10 cellular contexts compared by ENCODE assay signal in genomic region chr13:43388282-43389034, GRCh38.
DNase-seq lines count a peak whose midpoint lies in the region; ATAC-seq and TF ChIP-seq lines count a peak whose summit lies in the region.
"Had no signal": no experiment of that assay in that cellular context is flagged by ENCODE, and none has a peak within 500 bp of the region (broad histone marks: within the 10 kb centered on the region; RNA-seq: fewer than 3 reads in every experiment).

No MANE protein-coding gene starts in this region.

- DNase-seq in COLO668 (lab: John Stamatoyannopoulos, UW; ENCODE audit: unreplicated experiment) (peak; percentile 66), NOMO-1 (lab: John Stamatoyannopoulos, UW; ENCODE audit: unreplicated experiment in 2 of 2) (no peak)
- DNase-seq in stimulated activated CD4-positive, alpha-beta T cell treated with anti-CD3 and anti-CD28 coated beads, Interleukin-4, amount 100 ng/mL, for 1 hour, result no peak
- DNase-seq: activated B cell treated with CpG ODN at 0.5 μM for 24 hours; activated naive CD8-positive, alpha-beta T cell treated with anti-CD3 and anti-CD28 coated beads, Interleukin-2, amount 10 ng/mL, durations not matched to agents 7 days and 5 days had no signal

- ATAC-seq in GM19438 (IDR thresholded peaks at IDR 0.05; ENCODE audit: low read depth, unreplicated experiment) (peak; percentile 77), HG03571 (IDR thresholded peaks at IDR 0.05; ENCODE audit: unreplicated experiment) (peak; percentile 48), esophagus mucosa (peak; percentile 87), SK-N-SH treated with all-trans-retinoic acid at 6 μM for 48 hours (no peak), HG02623 (IDR thresholded peaks at IDR 0.05; ENCODE audit: unreplicated experiment) (no peak)

TF ChIP-seq in SK-N-SH treated with all-trans-retinoic acid at 6 μM for 48 hours, 23 proteins besides CTCF, POLR2A, EP300 and RAD21:
- no peak for TF ChIP-seq PATZ1 (CRISPR knock-in tag; IDR thresholded peaks at IDR 0.05; ENCODE audit: borderline replicate concordance)
- no peak for TF ChIP-seq POU6F1 (CRISPR knock-in tag; IDR thresholded peaks at IDR 0.05; ENCODE audit: borderline replicate concordance, low read depth)
- no peak for TF ChIP-seq TCF4 (CRISPR knock-in tag; IDR thresholded peaks at IDR 0.05; ENCODE audit: borderline replicate concordance)

Comparison
In these comparisons a context has a peak if more than half of its experiments do, and no peak if none do; other contexts are left out.
1. ATAC-seq: peak in GM19438 (single experiment), HG03571 (single experiment) and esophagus mucosa (single experiment); none in SK-N-SH treated with all-trans-retinoic acid at 6 μM for 48 hours (single experiment) and HG02623 (single experiment).